2 cellular contexts compared by ENCODE assay signal in the genomic region with DNA sequence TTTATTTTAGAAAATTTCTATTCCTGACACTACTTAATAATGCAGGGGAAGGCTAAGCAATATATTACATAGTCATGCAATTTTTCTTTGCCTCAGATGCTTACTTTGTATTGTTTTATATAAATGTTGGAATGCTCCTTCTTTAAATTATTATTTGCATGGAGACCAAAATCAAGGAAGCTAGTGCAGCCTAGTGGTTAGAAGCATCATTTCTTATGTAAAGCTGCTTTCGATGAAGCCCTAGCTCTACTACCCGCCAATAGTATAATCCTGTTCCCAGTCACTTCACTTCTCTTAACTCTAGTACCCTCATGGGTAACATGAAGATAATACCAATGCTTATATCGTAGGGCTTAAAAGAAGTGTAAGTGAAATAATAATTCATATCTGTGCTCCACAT.
TF ChIP-seq lines count a peak whose summit lies in the region.

No MANE protein-coding gene starts in this region.

TF ChIP-seq in SK-N-SH, 30 proteins besides CTCF, POLR2A, EP300 and RAD21 (continued from another document):
- no peak for TF ChIP-seq SIN3A (IDR thresholded peaks at IDR 0.05; ENCODE audit: borderline replicate concordance, low read depth, low read length)
- TF ChIP-seq, protein P1, sequence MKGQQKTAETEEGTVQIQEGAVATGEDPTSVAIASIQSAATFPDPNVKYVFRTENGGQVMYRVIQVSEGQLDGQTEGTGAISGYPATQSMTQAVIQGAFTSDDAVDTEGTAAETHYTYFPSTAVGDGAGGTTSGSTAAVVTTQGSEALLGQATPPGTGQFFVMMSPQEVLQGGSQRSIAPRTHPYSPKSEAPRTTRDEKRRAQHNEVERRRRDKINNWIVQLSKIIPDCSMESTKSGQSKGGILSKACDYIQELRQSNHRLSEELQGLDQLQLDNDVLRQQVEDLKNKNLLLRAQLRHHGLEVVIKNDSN (IDR thresholded peaks at IDR 0.05; ENCODE audit: borderline replicate concordance, low read depth), result no peak
- TF ChIP-seq TCF12 (IDR thresholded peaks at IDR 0.05), result no peak
- TF ChIP-seq NRF1 (IDR thresholded peaks at IDR 0.05; ENCODE audit: low read depth, low read length), result no peak
TF ChIP-seq in SK-N-SH: peak in this region for 0.

TF ChIP-seq in SK-N-SH treated with all-trans-retinoic acid at 6 μM for 48 hours, 23 proteins besides CTCF, POLR2A, EP300 and RAD21 (continued from another document):
- TF ChIP-seq, protein P2, sequence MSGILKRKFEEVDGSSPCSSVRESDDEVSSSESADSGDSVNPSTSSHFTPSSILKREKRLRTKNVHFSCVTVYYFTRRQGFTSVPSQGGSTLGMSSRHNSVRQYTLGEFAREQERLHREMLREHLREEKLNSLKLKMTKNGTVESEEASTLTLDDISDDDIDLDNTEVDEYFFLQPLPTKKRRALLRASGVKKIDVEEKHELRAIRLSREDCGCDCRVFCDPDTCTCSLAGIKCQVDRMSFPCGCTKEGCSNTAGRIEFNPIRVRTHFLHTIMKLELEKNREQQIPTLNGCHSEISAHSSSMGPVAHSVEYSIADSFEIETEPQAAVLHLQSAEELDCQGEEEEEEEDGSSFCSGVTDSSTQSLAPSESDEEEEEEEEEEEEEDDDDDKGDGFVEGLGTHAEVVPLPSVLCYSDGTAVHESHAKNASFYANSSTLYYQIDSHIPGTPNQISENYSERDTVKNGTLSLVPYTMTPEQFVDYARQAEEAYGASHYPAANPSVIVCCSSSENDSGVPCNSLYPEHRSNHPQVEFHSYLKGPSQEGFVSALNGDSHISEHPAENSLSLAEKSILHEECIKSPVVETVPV (CRISPR knock-in tag; IDR thresholded peaks at IDR 0.05), result no peak
- TF ChIP-seq, protein P3, sequence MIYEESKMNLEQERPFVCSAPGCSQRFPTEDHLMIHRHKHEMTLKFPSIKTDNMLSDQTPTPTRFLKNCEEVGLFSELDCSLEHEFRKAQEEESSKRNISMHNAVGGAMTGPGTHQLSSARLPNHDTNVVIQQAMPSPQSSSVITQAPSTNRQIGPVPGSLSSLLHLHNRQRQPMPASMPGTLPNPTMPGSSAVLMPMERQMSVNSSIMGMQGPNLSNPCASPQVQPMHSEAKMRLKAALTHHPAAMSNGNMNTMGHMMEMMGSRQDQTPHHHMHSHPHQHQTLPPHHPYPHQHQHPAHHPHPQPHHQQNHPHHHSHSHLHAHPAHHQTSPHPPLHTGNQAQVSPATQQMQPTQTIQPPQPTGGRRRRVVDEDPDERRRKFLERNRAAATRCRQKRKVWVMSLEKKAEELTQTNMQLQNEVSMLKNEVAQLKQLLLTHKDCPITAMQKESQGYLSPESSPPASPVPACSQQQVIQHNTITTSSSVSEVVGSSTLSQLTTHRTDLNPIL (CRISPR knock-in tag; IDR thresholded peaks at IDR 0.05; ENCODE audit: low read depth), result no peak
- TF ChIP-seq TCF4 (CRISPR knock-in tag; IDR thresholded peaks at IDR 0.05; ENCODE audit: borderline replicate concordance) (no peak), BACH2 (CRISPR knock-in tag; IDR thresholded peaks at IDR 0.05; ENCODE audit: borderline replicate concordance) (no peak), ESRRG (CRISPR knock-in tag; IDR thresholded peaks at IDR 0.05) (no peak), TOX (CRISPR knock-in tag; IDR thresholded peaks at IDR 0.05; ENCODE audit: borderline replicate concordance) (no peak), RARB (CRISPR knock-in tag; IDR thresholded peaks at IDR 0.05) (no peak), SNAI2 (CRISPR knock-in tag; IDR thresholded peaks at IDR 0.05) (no peak)
- TF ChIP-seq, protein P4, sequence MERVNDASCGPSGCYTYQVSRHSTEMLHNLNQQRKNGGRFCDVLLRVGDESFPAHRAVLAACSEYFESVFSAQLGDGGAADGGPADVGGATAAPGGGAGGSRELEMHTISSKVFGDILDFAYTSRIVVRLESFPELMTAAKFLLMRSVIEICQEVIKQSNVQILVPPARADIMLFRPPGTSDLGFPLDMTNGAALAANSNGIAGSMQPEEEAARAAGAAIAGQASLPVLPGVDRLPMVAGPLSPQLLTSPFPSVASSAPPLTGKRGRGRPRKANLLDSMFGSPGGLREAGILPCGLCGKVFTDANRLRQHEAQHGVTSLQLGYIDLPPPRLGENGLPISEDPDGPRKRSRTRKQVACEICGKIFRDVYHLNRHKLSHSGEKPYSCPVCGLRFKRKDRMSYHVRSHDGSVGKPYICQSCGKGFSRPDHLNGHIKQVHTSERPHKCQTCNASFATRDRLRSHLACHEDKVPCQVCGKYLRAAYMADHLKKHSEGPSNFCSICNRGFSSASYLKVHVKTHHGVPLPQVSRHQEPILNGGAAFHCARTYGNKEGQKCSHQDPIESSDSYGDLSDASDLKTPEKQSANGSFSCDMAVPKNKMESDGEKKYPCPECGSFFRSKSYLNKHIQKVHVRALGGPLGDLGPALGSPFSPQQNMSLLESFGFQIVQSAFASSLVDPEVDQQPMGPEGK (CRISPR knock-in tag; IDR thresholded peaks at IDR 0.05; ENCODE audit: borderline replicate concordance), result no peak
- TF ChIP-seq, protein P5, sequence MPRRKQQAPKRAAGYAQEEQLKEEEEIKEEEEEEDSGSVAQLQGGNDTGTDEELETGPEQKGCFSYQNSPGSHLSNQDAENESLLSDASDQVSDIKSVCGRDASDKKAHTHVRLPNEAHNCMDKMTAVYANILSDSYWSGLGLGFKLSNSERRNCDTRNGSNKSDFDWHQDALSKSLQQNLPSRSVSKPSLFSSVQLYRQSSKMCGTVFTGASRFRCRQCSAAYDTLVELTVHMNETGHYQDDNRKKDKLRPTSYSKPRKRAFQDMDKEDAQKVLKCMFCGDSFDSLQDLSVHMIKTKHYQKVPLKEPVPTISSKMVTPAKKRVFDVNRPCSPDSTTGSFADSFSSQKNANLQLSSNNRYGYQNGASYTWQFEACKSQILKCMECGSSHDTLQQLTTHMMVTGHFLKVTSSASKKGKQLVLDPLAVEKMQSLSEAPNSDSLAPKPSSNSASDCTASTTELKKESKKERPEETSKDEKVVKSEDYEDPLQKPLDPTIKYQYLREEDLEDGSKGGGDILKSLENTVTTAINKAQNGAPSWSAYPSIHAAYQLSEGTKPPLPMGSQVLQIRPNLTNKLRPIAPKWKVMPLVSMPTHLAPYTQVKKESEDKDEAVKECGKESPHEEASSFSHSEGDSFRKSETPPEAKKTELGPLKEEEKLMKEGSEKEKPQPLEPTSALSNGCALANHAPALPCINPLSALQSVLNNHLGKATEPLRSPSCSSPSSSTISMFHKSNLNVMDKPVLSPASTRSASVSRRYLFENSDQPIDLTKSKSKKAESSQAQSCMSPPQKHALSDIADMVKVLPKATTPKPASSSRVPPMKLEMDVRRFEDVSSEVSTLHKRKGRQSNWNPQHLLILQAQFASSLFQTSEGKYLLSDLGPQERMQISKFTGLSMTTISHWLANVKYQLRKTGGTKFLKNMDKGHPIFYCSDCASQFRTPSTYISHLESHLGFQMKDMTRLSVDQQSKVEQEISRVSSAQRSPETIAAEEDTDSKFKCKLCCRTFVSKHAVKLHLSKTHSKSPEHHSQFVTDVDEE (CRISPR knock-in tag; IDR thresholded peaks at IDR 0.05), result no peak
